29 cellular contexts compared by ENCODE assay signal in the genomic region with DNA sequence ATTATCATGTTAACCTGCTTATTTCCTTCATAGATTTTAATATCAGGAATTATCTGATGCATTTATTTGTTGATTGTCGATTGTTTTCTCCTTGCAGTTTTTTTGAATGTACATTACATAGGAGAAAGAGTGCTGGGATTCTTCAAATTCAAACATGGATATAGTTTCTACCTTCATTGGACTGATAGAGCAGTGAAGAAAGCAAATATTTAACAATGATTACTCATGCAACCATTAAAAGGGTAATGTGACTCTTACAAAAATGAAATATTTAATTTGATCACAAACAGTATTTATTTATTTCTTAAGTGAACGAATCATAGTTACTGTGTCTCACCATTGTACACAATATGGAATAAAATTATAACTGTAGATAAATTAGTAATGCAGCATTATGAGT.
"Had no signal": no experiment of that assay in that cellular context is flagged by ENCODE, and none has a peak within 500 bp of the region (broad histone marks: within the 10 kb centered on the region; RNA-seq: fewer than 3 reads in every experiment).

No MANE protein-coding gene starts in this region.

- H3K9me3 ChIP-seq: adrenal gland, body of pancreas had no signal

- H3K27ac ChIP-seq: adrenal gland, body of pancreas, epithelial cell of prostate, WERI-Rb-1 had no signal

- H3K4me1 Mint-ChIP-seq: activated B cell treated with CpG ODN at 0.5 μM for 24 hours; activated naive CD4-positive, alpha-beta T cell treated with anti-CD3 and anti-CD28 coated beads, Interleukin-2, amount 50 U/mL, for 24 hours; activated naive CD8-positive, alpha-beta T cell treated with anti-CD3 and anti-CD28 coated beads for 36 hours; activated naive CD8-positive, alpha-beta T cell treated with anti-CD3 and anti-CD28 coated beads, Interleukin-2, amount 50 U/mL, for 24 hours; activated T-helper 17 cell treated with anti-CD3 and anti-CD28 coated beads, Interleukin-2, amount 50 U/mL, for 72 hours had no signal

- H3K27ac Mint-ChIP-seq: activated B cell treated with CpG ODN at 0.5 μM for 24 hours; activated CD8-positive, alpha-beta T cell treated with anti-CD3 and anti-CD28 coated beads for 36 hours; activated naive CD4-positive, alpha-beta T cell treated with anti-CD3 and anti-CD28 coated beads, Interleukin-2, amount 50 U/mL, for 24 hours; activated naive CD8-positive, alpha-beta T cell treated with anti-CD3 and anti-CD28 coated beads for 36 hours; activated naive CD8-positive, alpha-beta T cell treated with anti-CD3 and anti-CD28 coated beads, Interleukin-2, amount 50 U/mL, for 24 hours; activated T-helper 17 cell treated with anti-CD3 and anti-CD28 coated beads, Interleukin-2, amount 50 U/mL, for 72 hours; T-helper 2 cell treated with Interferon-gamma antibody and Interleukin-4, amounts not matched to agents 5 μg/mL and 100 μg/mL, for 36 hours had no signal

- H3K27me3 ChIP-seq: adrenal gland, body of pancreas had no signal

- DNase-seq: activated B cell treated with CpG ODN at 0.5 μM for 24 hours; activated CD4-positive, alpha-beta T cell treated with anti-CD3 and anti-CD28 coated beads for 48 hours; activated CD4-positive, alpha-beta T cell treated with anti-CD3 and anti-CD28 coated beads, Interleukin-2, amount 50 U/mL, for 1 hour; activated CD4-positive, alpha-beta T cell treated with anti-CD3 and anti-CD28 coated beads, Interleukin-2, amount 50 U/mL, for 48 hours; activated CD8-positive, alpha-beta memory T cell treated with anti-CD3 and anti-CD28 coated beads for 24 hours; activated CD8-positive, alpha-beta T cell treated with anti-CD3 and anti-CD28 coated beads for 36 hours; activated effector memory CD4-positive, alpha-beta T cell treated with Interleukin-2 at 50 U/mL for 16 hours; activated gamma-delta T cell treated with Interleukin-2 at 50 U/mL for 16 hours; activated naive CD4-positive, alpha-beta T cell treated with Interleukin-2 at 50 U/mL for 16 hours; activated naive CD8-positive, alpha-beta T cell treated with anti-CD3 and anti-CD28 coated beads for 36 hours; activated naive CD8-positive, alpha-beta T cell treated with anti-CD3 and anti-CD28 coated beads, Interleukin-2, amount 50 U/mL, for 24 hours; activated T-cell treated with anti-CD3 and anti-CD28 coated beads, Interleukin-2, amount 50 U/mL, for 4 hours; adrenal gland; amygdala; aorta; body of pancreas; caudate nucleus; effector CD8-positive, alpha-beta T cell; foreskin fibroblast; head of caudate nucleus; hippocampal formation; T1000; WERI-Rb-1 had no signal

- H3K4me3 Mint-ChIP-seq: activated B cell treated with CpG ODN at 0.5 μM for 24 hours; activated CD8-positive, alpha-beta T cell treated with anti-CD3 and anti-CD28 coated beads for 36 hours; activated naive CD4-positive, alpha-beta T cell treated with anti-CD3 and anti-CD28 coated beads, Interleukin-2, amount 50 U/mL, for 24 hours; activated naive CD8-positive, alpha-beta T cell treated with anti-CD3 and anti-CD28 coated beads for 36 hours; activated naive CD8-positive, alpha-beta T cell treated with anti-CD3 and anti-CD28 coated beads, Interleukin-2, amount 50 U/mL, for 24 hours; activated T-cell treated with anti-CD3 and anti-CD28 coated beads, Interleukin-2, amount 50 U/mL, for 4 hours; activated T-helper 17 cell treated with anti-CD3 and anti-CD28 coated beads, Interleukin-2, amount 50 U/mL, for 72 hours; T-helper 2 cell treated with Interferon-gamma antibody and Interleukin-4, amounts not matched to agents 5 μg/mL and 100 μg/mL, for 36 hours had no signal

- H3K4me3 ChIP-seq: adrenal gland, body of pancreas had no signal

- FAIRE-seq: endothelial cell of umbilical vein had no signal

- H3K27me3 Mint-ChIP-seq: activated B cell treated with CpG ODN at 0.5 μM for 24 hours; activated CD8-positive, alpha-beta T cell treated with anti-CD3 and anti-CD28 coated beads for 36 hours; activated naive CD4-positive, alpha-beta T cell treated with anti-CD3 and anti-CD28 coated beads, Interleukin-2, amount 50 U/mL, for 24 hours; activated naive CD8-positive, alpha-beta T cell treated with anti-CD3 and anti-CD28 coated beads for 36 hours; activated naive CD8-positive, alpha-beta T cell treated with anti-CD3 and anti-CD28 coated beads, Interleukin-2, amount 50 U/mL, for 24 hours; activated T-helper 17 cell treated with anti-CD3 and anti-CD28 coated beads, Interleukin-2, amount 50 U/mL, for 72 hours had no signal

- H3K4me1 ChIP-seq: adrenal gland, body of pancreas had no signal

- H3K36me3 Mint-ChIP-seq: activated naive CD4-positive, alpha-beta T cell treated with anti-CD3 and anti-CD28 coated beads, Interleukin-2, amount 50 U/mL, for 24 hours; activated naive CD8-positive, alpha-beta T cell treated with anti-CD3 and anti-CD28 coated beads for 36 hours had no signal

- H3K36me3 ChIP-seq: adrenal gland, WERI-Rb-1 had no signal

- ATAC-seq: activated CD4-positive, CD25-positive, alpha-beta regulatory T cell treated with anti-CD3 and anti-CD28 coated beads, Interleukin-2, amount 50 U/mL, for 24 hours; activated CD8-positive, alpha-beta T cell treated with anti-CD3 and anti-CD28 coated beads for 36 hours; activated naive CD8-positive, alpha-beta T cell treated with anti-CD3 and anti-CD28 coated beads, Interleukin-2, amount 50 U/mL, for 24 hours; activated T-cell treated with anti-CD3 and anti-CD28 coated beads, Interleukin-2, amount 50 U/mL, for 4 hours; activated T-helper 17 cell treated with anti-CD3 and anti-CD28 coated beads, Interleukin-2, amount 50 U/mL, for 72 hours; body of pancreas had no signal
